Comparison of ENCODE assay signal across 8 cellular contexts in genomic region chr5:16456103-16456832, GRCh38. TPM values are rescaled to one million over a fixed set of nuclear protein-coding genes. Genes with fewer than 3 reads are reported as not detected.
DNase-seq lines count a peak whose midpoint lies in the region; ATAC-seq, FAIRE-seq and TF ChIP-seq lines count a peak whose summit lies in the region.

No MANE protein-coding gene starts in this region.

- H3K27me3 Mint-ChIP-seq in brain (no peaks in the 10 kb centered on the region), immature natural killer cell (ENCODE audit: low read depth in 3 of 3) (peaks cover 0 to 4% (median 3%) of the 10 kb centered on the region in 3 donors)

- ATAC-seq in stimulated activated effector memory CD8-positive, alpha-beta T cell treated with anti-CD3 and anti-CD28 coated beads, Interleukin-12 subunit alpha, Interleukin-12 subunit beta, amount 100 ng/mL, for 72 hours = peak; percentile 89

- no peaks in the 10 kb centered on the region for H3K9me3 Mint-ChIP-seq in brain
- no peaks in the 10 kb centered on the region for H3K9me3 Mint-ChIP-seq in immature natural killer cell
- no peaks in the 10 kb centered on the region for H3K9me3 Mint-ChIP-seq in stimulated activated effector memory CD8-positive, alpha-beta T cell treated with anti-CD3 and anti-CD28 coated beads, Interleukin-12 subunit alpha, Interleukin-12 subunit beta, amount 100 ng/mL, for 72 hours

- H3K36me3 Mint-ChIP-seq in brain (peaks cover 54% of the 10 kb centered on the region), immature natural killer cell (peaks cover 19 to 44% (median 27%) of the 10 kb centered on the region in 3 donors)
- H3K36me3 Mint-ChIP-seq in stimulated activated effector memory CD8-positive, alpha-beta T cell treated with anti-CD3 and anti-CD28 coated beads, Interleukin-12 subunit alpha, Interleukin-12 subunit beta, amount 100 ng/mL, for 72 hours = peaks cover 100% of the 10 kb centered on the region

- peak; percentile 86 for FAIRE-seq in G401.6 (lab: Jason Lieb, UNC)

- peak; percentile 84 for DNase-seq in HCEC 1CT
- DNase-seq in LoVo (ENCODE audit: low spot score) = peak; percentile 67
- peak; percentile 87 for DNase-seq in RKO (ENCODE audit: low spot score)
- DNase-seq in immature natural killer cell = peak; percentile 48 to 61 (median 58)
- DNase-seq in stimulated activated effector memory CD8-positive, alpha-beta T cell treated with anti-CD3 and anti-CD28 coated beads, Interleukin-12 subunit alpha, Interleukin-12 subunit beta, amount 100 ng/mL, for 72 hours (ENCODE audit: low spot score in 2 of 2) = peak in 1 of 2 donors; percentile 63

- H3K27ac Mint-ChIP-seq in brain = peak overlapping the region; percentile 39 to 88 (median 66)
- peak overlapping the region; percentile 56 to 92 (median 84) for H3K27ac Mint-ChIP-seq in immature natural killer cell
- H3K27ac Mint-ChIP-seq in stimulated activated effector memory CD8-positive, alpha-beta T cell treated with anti-CD3 and anti-CD28 coated beads, Interleukin-12 subunit alpha, Interleukin-12 subunit beta, amount 100 ng/mL, for 72 hours = peak overlapping the region; percentile 93

- H3K4me3 Mint-ChIP-seq in brain (peak overlapping the region in 4 of 5 experiments; percentile 50 to 64 (median 51)), immature natural killer cell (peak overlapping the region; percentile 40 to 72 (median 57))
- H3K4me3 Mint-ChIP-seq in stimulated activated effector memory CD8-positive, alpha-beta T cell treated with anti-CD3 and anti-CD28 coated beads, Interleukin-12 subunit alpha, Interleukin-12 subunit beta, amount 100 ng/mL, for 72 hours = peak overlapping the region; percentile 44

- H3K4me1 Mint-ChIP-seq in brain (peaks cover 56% of the 10 kb centered on the region), immature natural killer cell (peaks cover 67 to 93% of the 10 kb centered on the region in 2 donors)
- peaks cover 42% of the 10 kb centered on the region for H3K4me1 Mint-ChIP-seq in stimulated activated effector memory CD8-positive, alpha-beta T cell treated with anti-CD3 and anti-CD28 coated beads, Interleukin-12 subunit alpha, Interleukin-12 subunit beta, amount 100 ng/mL, for 72 hours

- TF ChIP-seq CTCF in 22Rv1 (IDR thresholded peaks at IDR 0.05) (peak; percentile 82), brain (conservative IDR thresholded peaks at IDR 0.05) (peak; percentile 74 to 81)

- no peak overlapping the region for H3K27ac ChIP-seq in 22Rv1

RNA-seq across cellular contexts. Expression of gene ZNF622, which starts 9.3 kb away (rescaled TPM):
- 33.8 TPM for polyA plus RNA-seq in brain (ENCODE audit: insufficient read depth, low read depth, low replicate concordance)
- 10 to 100 TPM; 56.9 to 57.8 (median 57.2) TPM for polyA plus RNA-seq in immature natural killer cell
